Comparison of ENCODE assay signal across 1 cellular context in the genomic region with DNA sequence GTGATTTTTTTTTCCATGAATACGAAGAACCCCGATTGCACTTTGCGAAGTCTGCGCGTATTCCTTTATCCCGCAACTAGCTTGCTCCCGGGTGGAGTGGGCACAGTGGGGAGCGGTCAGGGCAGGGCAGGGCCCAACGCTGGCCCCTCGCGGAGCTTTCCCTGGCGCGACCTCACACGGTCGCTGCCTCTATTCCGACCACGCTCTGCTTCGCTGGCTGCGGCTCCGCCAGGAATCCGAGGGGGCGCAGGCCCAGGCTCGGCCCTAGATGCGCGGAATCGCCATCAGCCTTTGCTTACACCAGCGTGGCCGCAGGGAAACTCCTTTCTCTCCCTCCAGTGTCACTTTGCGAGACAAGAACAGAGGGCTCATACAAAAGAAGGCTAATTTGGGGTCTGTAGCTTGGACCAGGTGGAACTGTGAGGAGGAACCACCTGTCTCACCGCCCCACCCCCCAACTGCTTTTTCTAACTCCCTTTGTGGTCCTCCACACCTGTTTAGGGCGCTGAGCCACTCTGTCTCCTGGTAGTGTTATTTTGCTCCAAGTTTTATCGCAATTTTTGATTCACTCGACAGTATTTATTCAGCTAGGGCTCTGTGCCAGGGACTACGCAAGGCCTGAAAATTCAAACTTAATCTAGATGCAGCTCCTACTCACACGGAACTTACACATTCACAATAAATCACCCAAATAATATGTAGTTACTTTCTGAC.
A peak's percentile ranks its signal among the peaks of the same experiment; 100 is the strongest.
TF ChIP-seq lines count a peak whose summit lies in the region.

No MANE protein-coding gene starts in this region.

TF ChIP-seq in H1, 55 proteins besides CTCF, POLR2A, EP300 and RAD21:
- TF ChIP-seq USF2 (IDR thresholded peaks at IDR 0.05; ENCODE audit: low read length), result no peak
- TF ChIP-seq YY1 (IDR thresholded peaks at IDR 0.05; ENCODE audit: low read depth, low read length), result no peak
- TF ChIP-seq SRF (IDR thresholded peaks at IDR 0.05; ENCODE audit: low read depth, low read length), result no peak
- no peak for TF ChIP-seq SP1 (IDR thresholded peaks at IDR 0.05; ENCODE audit: low read depth, low read length)
- no peak for TF ChIP-seq TBP (IDR thresholded peaks at IDR 0.05; ENCODE audit: low read depth, low read length)
- TF ChIP-seq GABPA (IDR thresholded peaks at IDR 0.05; ENCODE audit: borderline replicate concordance, insufficient read depth, low read length), result no peak
- peak; percentile 35 for TF ChIP-seq RNF2 (IDR thresholded peaks at IDR 0.05; ENCODE audit: borderline replicate concordance, low read depth, low read length, missing control alignments, poor library complexity, severe bottlenecking)
- no peak for TF ChIP-seq HDAC2 (IDR thresholded peaks at IDR 0.05; ENCODE audit: borderline replicate concordance in 1 of 2, low read depth in 2 of 2, low read length in 2 of 2)
- TF ChIP-seq SUZ12 (IDR thresholded peaks at IDR 0.05; ENCODE audit: low read length), result peak; percentile 72
- TF ChIP-seq, protein P1, sequence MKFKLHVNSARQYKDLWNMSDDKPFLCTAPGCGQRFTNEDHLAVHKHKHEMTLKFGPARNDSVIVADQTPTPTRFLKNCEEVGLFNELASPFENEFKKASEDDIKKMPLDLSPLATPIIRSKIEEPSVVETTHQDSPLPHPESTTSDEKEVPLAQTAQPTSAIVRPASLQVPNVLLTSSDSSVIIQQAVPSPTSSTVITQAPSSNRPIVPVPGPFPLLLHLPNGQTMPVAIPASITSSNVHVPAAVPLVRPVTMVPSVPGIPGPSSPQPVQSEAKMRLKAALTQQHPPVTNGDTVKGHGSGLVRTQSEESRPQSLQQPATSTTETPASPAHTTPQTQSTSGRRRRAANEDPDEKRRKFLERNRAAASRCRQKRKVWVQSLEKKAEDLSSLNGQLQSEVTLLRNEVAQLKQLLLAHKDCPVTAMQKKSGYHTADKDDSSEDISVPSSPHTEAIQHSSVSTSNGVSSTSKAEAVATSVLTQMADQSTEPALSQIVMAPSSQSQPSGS (IDR thresholded peaks at IDR 0.05; ENCODE audit: low read length), result no peak
- TF ChIP-seq, protein P2, sequence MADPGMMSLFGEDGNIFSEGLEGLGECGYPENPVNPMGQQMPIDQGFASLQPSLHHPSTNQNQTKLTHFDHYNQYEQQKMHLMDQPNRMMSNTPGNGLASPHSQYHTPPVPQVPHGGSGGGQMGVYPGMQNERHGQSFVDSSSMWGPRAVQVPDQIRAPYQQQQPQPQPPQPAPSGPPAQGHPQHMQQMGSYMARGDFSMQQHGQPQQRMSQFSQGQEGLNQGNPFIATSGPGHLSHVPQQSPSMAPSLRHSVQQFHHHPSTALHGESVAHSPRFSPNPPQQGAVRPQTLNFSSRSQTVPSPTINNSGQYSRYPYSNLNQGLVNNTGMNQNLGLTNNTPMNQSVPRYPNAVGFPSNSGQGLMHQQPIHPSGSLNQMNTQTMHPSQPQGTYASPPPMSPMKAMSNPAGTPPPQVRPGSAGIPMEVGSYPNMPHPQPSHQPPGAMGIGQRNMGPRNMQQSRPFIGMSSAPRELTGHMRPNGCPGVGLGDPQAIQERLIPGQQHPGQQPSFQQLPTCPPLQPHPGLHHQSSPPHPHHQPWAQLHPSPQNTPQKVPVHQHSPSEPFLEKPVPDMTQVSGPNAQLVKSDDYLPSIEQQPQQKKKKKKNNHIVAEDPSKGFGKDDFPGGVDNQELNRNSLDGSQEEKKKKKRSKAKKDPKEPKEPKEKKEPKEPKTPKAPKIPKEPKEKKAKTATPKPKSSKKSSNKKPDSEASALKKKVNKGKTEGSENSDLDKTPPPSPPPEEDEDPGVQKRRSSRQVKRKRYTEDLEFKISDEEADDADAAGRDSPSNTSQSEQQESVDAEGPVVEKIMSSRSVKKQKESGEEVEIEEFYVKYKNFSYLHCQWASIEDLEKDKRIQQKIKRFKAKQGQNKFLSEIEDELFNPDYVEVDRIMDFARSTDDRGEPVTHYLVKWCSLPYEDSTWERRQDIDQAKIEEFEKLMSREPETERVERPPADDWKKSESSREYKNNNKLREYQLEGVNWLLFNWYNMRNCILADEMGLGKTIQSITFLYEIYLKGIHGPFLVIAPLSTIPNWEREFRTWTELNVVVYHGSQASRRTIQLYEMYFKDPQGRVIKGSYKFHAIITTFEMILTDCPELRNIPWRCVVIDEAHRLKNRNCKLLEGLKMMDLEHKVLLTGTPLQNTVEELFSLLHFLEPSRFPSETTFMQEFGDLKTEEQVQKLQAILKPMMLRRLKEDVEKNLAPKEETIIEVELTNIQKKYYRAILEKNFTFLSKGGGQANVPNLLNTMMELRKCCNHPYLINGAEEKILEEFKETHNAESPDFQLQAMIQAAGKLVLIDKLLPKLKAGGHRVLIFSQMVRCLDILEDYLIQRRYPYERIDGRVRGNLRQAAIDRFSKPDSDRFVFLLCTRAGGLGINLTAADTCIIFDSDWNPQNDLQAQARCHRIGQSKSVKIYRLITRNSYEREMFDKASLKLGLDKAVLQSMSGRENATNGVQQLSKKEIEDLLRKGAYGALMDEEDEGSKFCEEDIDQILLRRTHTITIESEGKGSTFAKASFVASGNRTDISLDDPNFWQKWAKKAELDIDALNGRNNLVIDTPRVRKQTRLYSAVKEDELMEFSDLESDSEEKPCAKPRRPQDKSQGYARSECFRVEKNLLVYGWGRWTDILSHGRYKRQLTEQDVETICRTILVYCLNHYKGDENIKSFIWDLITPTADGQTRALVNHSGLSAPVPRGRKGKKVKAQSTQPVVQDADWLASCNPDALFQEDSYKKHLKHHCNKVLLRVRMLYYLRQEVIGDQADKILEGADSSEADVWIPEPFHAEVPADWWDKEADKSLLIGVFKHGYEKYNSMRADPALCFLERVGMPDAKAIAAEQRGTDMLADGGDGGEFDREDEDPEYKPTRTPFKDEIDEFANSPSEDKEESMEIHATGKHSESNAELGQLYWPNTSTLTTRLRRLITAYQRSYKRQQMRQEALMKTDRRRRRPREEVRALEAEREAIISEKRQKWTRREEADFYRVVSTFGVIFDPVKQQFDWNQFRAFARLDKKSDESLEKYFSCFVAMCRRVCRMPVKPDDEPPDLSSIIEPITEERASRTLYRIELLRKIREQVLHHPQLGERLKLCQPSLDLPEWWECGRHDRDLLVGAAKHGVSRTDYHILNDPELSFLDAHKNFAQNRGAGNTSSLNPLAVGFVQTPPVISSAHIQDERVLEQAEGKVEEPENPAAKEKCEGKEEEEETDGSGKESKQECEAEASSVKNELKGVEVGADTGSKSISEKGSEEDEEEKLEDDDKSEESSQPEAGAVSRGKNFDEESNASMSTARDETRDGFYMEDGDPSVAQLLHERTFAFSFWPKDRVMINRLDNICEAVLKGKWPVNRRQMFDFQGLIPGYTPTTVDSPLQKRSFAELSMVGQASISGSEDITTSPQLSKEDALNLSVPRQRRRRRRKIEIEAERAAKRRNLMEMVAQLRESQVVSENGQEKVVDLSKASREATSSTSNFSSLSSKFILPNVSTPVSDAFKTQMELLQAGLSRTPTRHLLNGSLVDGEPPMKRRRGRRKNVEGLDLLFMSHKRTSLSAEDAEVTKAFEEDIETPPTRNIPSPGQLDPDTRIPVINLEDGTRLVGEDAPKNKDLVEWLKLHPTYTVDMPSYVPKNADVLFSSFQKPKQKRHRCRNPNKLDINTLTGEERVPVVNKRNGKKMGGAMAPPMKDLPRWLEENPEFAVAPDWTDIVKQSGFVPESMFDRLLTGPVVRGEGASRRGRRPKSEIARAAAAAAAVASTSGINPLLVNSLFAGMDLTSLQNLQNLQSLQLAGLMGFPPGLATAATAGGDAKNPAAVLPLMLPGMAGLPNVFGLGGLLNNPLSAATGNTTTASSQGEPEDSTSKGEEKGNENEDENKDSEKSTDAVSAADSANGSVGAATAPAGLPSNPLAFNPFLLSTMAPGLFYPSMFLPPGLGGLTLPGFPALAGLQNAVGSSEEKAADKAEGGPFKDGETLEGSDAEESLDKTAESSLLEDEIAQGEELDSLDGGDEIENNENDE (IDR thresholded peaks at IDR 0.05; ENCODE audit: insufficient replicate concordance, low read length), result no peak
- no peak for TF ChIP-seq MAX (IDR thresholded peaks at IDR 0.05)
- peak; percentile 77 for TF ChIP-seq EZH2 (IDR thresholded peaks at IDR 0.05; ENCODE audit: low read depth, low read length, severe bottlenecking)
- no peak for TF ChIP-seq NANOG (IDR thresholded peaks at IDR 0.05; ENCODE audit: insufficient read depth, low read depth, low read length, poor library complexity, severe bottlenecking)
- no peak for TF ChIP-seq HDAC6 (IDR thresholded peaks at IDR 0.05; ENCODE audit: low read depth, low read length)
- no peak for TF ChIP-seq BRCA1 (IDR thresholded peaks at IDR 0.05; ENCODE audit: low read depth, low read length)
- no peak for TF ChIP-seq KDM4A (IDR thresholded peaks at IDR 0.05; ENCODE audit: low read depth, low read length, severe bottlenecking)
- TF ChIP-seq TAF7 (optimal IDR thresholded peaks at IDR 0.05; ENCODE audit: borderline replicate concordance, low read depth, low read length), result no peak
- TF ChIP-seq RBBP5 (IDR thresholded peaks at IDR 0.05; ENCODE audit: borderline replicate concordance, low read depth, low read length), result no peak
- TF ChIP-seq POLR2AphosphoS5 (IDR thresholded peaks at IDR 0.05; ENCODE audit: low read depth, low read length), result no peak
- TF ChIP-seq KDM5A (IDR thresholded peaks at IDR 0.05; ENCODE audit: low read length), result no peak
TF ChIP-seq in H1: peak in this region for 3.
